In the genomic region with DNA sequence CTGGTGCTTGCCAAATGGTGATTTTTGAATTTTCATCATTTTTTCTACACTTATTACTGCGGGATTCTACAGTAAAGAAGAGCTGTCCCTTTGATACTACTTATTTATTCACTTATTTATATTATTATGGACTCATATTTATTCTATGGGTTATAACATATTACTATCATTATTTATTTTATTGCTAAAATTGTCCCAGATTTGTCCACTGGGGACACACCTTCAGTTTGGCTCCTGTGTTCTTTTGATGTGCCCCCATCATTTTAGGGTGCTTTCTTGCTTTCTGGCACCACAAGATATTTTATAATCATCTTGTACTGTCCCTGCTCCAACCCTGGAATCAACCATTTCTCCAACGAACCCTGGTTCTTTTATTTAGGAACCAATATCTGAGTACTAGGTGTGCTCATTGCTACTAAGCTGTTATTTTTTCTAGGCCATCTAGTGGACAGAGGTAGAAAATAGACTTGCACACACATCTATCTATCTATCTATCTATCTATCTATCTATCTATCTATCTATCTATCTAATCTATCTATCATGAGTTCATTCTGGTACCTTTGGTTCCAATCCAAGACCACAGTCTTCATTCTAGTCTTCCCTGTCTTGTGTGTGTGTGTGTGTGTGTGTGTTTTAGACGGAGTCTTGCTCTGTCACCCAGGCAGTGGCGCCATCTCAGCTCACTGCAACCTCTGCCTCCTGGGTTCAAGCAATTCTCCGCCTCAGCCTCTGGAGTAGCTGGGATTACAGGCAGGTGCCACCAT, we compare ENCODE assay signal across 10 cellular contexts. TPM values are rescaled to one million over a fixed set of nuclear protein-coding genes. Genes with fewer than 3 reads are reported as not detected.
DNase-seq lines count a peak whose midpoint lies in the region; ATAC-seq and TF ChIP-seq lines count a peak whose summit lies in the region.
"Had no signal": no experiment of that assay in that cellular context is flagged by ENCODE, and none has a peak within 500 bp of the region (broad histone marks: within the 10 kb centered on the region; RNA-seq: fewer than 3 reads in every experiment).

No MANE protein-coding gene starts in this region.

- TF ChIP-seq CTCF in HL-60 (IDR thresholded peaks at IDR 0.05; ENCODE audit: insufficient read depth, low read length) (peak; percentile 21), astrocyte of the spinal cord (IDR thresholded peaks at IDR 0.05; ENCODE audit: low read depth, low read length) (peak; percentile 51), mesothelial cell of epicardium (IDR thresholded peaks at IDR 0.05; ENCODE audit: unreplicated experiment) (peak; percentile 22)

- H3K4me3 ChIP-seq in HL-60 (replicated peaks; ENCODE audit: insufficient read depth, low read length) (no peak overlapping the region), astrocyte of the spinal cord (ENCODE audit: low read depth, low read length) (no peak overlapping the region)
- H3K4me3 ChIP-seq: pancreas, vagina had no signal

- in situ Hi-C loops in Caki2 (cut with HindIII; ENCODE audit: low pct_unique_long_range_greater_than_20kb, low sequenced_read_pairs) = no loop called here
- in situ Hi-C loops in astrocyte of the spinal cord (cut with HindIII; ENCODE audit: low sequenced_read_pairs) = no loop called here

- peaks cover 3% of the 10 kb centered on the region for H3K9me3 Mint-ChIP-seq in mesothelial cell of epicardium
- H3K9me3 Mint-ChIP-seq in activated T-helper 17 cell treated with anti-CD3 and anti-CD28 coated beads, Interleukin-2, amount 50 U/mL, for 72 hours = no peaks in the 10 kb centered on the region

- ATAC-seq in GM21717 (IDR thresholded peaks at IDR 0.05; ENCODE audit: unreplicated experiment) = no peak
- no peak for ATAC-seq in activated T-helper 17 cell treated with anti-CD3 and anti-CD28 coated beads, Interleukin-2, amount 50 U/mL, for 72 hours (replicated peaks)

- H3K36me3 Mint-ChIP-seq in mesothelial cell of epicardium = no peaks in the 10 kb centered on the region
- no peaks in the 10 kb centered on the region for H3K36me3 Mint-ChIP-seq in activated T-helper 17 cell treated with anti-CD3 and anti-CD28 coated beads, Interleukin-2, amount 50 U/mL, for 72 hours (ENCODE audit: low read depth)

- H3K27me3 ChIP-seq in HL-60 (ENCODE audit: insufficient read depth, poor library complexity, severe bottlenecking) = no peaks in the 10 kb centered on the region
- H3K27me3 ChIP-seq: pancreas, vagina had no signal

- no peak overlapping the region for H3K27ac ChIP-seq in HL-60 (replicated peaks)
- H3K27ac ChIP-seq: pancreas, vagina had no signal

- H3K27me3 Mint-ChIP-seq in mesothelial cell of epicardium (ENCODE audit: low read depth) = peaks cover 22% of the 10 kb centered on the region
- peaks cover 17% of the 10 kb centered on the region for H3K27me3 Mint-ChIP-seq in activated T-helper 17 cell treated with anti-CD3 and anti-CD28 coated beads, Interleukin-2, amount 50 U/mL, for 72 hours

- DNase-seq in Caki2 (ENCODE audit: low read depth) (peak; percentile 13), HL-60 (ENCODE audit: low read depth in 1 of 2, low spot score in 1 of 2) (no peak), astrocyte of the spinal cord (ENCODE audit: low read depth, low spot score) (peak; percentile 21), mesothelial cell of epicardium (ENCODE audit: low spot score in 2 of 2, unreplicated experiment in 2 of 2) (no peak), HUDEP-2 (lab: John Stamatoyannopoulos, UW; ENCODE audit: unreplicated experiment in 76 of 76) (no peak)
- no peak for DNase-seq in activated naive CD4-positive, alpha-beta T cell treated with Interleukin-2 at 50 U/mL for 16 hours
- DNase-seq: pancreas had no signal

- H3K4me1 Mint-ChIP-seq in mesothelial cell of epicardium = no peaks in the 10 kb centered on the region
- no peaks in the 10 kb centered on the region for H3K4me1 Mint-ChIP-seq in activated T-helper 17 cell treated with anti-CD3 and anti-CD28 coated beads, Interleukin-2, amount 50 U/mL, for 72 hours

- no peak overlapping the region for H3K4me3 Mint-ChIP-seq in mesothelial cell of epicardium
- no peak overlapping the region for H3K4me3 Mint-ChIP-seq in activated T-helper 17 cell treated with anti-CD3 and anti-CD28 coated beads, Interleukin-2, amount 50 U/mL, for 72 hours

- H3K27ac Mint-ChIP-seq in mesothelial cell of epicardium = no peak overlapping the region
- H3K27ac Mint-ChIP-seq in activated T-helper 17 cell treated with anti-CD3 and anti-CD28 coated beads, Interleukin-2, amount 50 U/mL, for 72 hours = no peak overlapping the region

RNA-seq across cellular contexts. Expression of gene SLC22A14, which starts 16.0 kb away (rescaled TPM):
- total RNA-seq in Caki2 (2014; rRNA removed; shearing (Covaris generic); ENCODE audit: low replicate concordance) = not detected in 2 replicates
- total RNA-seq in mesothelial cell of epicardium = 0.20 to 0.22 TPM in 2 of 3 replicates, not detected in the other
- total RNA-seq in activated T-helper 17 cell treated with anti-CD3 and anti-CD28 coated beads, Interleukin-2, amount 50 U/mL, for 72 hours = under 1 TPM; 0.11 to 0.15 TPM

RNA-seq across cellular contexts. Expression of gene SLC22A13, which starts 32.5 kb away (rescaled TPM):
- total RNA-seq in Caki2 (2014; rRNA removed; shearing (Covaris generic); ENCODE audit: low replicate concordance) = not detected in 2 replicates
- total RNA-seq in mesothelial cell of epicardium = 0.34 to 0.85 TPM (median 0.75 TPM) in 3 replicates
- total RNA-seq in activated T-helper 17 cell treated with anti-CD3 and anti-CD28 coated beads, Interleukin-2, amount 50 U/mL, for 72 hours = 1 to 10 TPM in 1 of 2 donors, under 1 TPM in 1; 0.99 to 1.5 TPM
- total RNA-seq: vagina had no signal

RNA-seq across cellular contexts. Expression of gene XYLB, which starts 48.5 kb away (rescaled TPM):
- 1.5 and 3.2 TPM in 2 replicates for total RNA-seq in Caki2 (2014; rRNA removed; shearing (Covaris generic); ENCODE audit: low replicate concordance)
- 5.2 to 5.9 TPM (median 5.5 TPM) in 3 replicates for total RNA-seq in mesothelial cell of epicardium
- 10 to 100 TPM in 1 of 2 donors, 1 to 10 TPM in 1; 6.3 to 10.1 TPM for total RNA-seq in activated T-helper 17 cell treated with anti-CD3 and anti-CD28 coated beads, Interleukin-2, amount 50 U/mL, for 72 hours

Comparison
In these comparisons a context has a peak if more than half of its experiments do, and no peak if none do; other contexts are left out.
1. DNase-seq: peak in Caki2 (single experiment) and astrocyte of the spinal cord (single experiment); none in HL-60 (0 of 2), mesothelial cell of epicardium (0 of 2), HUDEP-2 (0 of 76) and activated naive CD4-positive, alpha-beta T cell treated with Interleukin-2 at 50 U/mL for 16 hours (single experiment).
2. Peak in every context shown above with its lines, with median percentiles within 50 percentile points of each other: CTCF ChIP-seq.